Comparison of ENCODE assay signal across 1 cellular context in the genomic region with DNA sequence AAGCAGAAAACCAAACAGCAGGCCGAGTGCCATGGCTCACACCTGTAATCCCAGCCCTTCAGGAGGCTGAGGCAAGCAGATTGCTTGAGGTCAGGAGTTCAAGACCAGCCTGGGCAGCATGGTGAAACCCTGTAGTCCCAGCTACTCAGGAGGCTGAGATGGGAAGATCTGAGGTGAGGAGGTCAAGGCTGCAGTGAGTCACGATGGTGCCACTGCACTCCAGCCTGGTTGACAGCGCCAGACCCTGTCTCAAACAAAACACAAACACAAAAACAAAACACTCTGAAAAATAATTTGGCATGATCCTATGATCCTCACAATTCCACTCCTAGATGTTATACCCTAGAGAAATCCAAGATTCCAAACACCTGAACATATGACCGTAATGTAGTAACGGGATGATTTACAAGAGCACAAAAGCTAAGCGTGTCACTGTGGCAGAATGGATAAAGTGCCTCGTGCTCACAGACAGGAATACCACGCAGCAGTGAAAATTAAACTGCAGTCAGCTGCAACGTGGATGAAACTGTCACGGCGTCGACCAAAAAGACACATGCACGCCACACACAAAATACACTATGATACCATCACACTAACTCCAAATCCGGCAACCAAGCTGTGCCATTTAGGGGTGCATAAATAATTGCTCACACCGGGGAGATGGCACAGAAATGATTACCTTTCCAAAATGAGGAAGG.
TF ChIP-seq lines count a peak whose summit lies in the region.

No MANE protein-coding gene starts in this region.

TF ChIP-seq in endothelial cell of umbilical vein, 7 proteins besides CTCF, POLR2A, EP300 and RAD21 (continued from another document):
- no peak for TF ChIP-seq GATA2 (IDR thresholded peaks at IDR 0.05; ENCODE audit: insufficient read depth, insufficient read length, low read depth, low read length)
